ENCODE assay signal across 19 cellular contexts in the genomic region with DNA sequence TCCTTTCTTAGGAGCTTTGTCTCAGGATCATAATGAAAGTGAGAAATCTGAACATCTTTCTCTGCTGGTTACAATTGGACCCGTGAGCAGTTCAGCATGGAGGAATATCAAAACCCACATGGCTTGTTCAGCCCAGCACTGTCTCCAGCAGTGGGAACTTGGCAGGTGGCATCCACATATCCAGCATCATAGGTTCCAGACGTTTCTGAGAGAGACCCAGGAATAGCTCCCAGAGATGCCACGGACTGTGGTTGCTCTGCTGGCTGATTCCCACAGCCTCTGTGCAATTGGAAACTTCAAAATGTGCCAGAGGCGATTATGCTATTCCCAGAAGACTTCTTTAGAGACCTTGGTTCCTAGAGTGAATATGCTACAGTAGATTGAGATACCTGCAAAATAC.
A peak's percentile ranks its signal among the peaks of the same experiment; 100 is the strongest.
DNase-seq lines count a peak whose midpoint lies in the region; ATAC-seq and TF ChIP-seq lines count a peak whose summit lies in the region.
"Had no signal": no experiment of that assay in that cellular context is flagged by ENCODE, and none has a peak within 500 bp of the region (broad histone marks: within the 10 kb centered on the region; RNA-seq: fewer than 3 reads in every experiment).

No MANE protein-coding gene starts in this region.

- intact Hi-C loops in Right ventricle myocardium superior (cut with DNase I) (no loop called here), left cardiac atrium (cut with DNase I) (no loop called here)

- no peaks in the 10 kb centered on the region for H3K9me3 ChIP-seq in thoracic aorta
- H3K9me3 ChIP-seq: HAP-1 had no signal

- H3K27ac ChIP-seq in coronary artery (no peak overlapping the region), thoracic aorta (peak overlapping the region in 1 of 2 donors; percentile 47)
- H3K27ac ChIP-seq: GM23248 had no signal

- no peaks in the 10 kb centered on the region for H3K36me3 ChIP-seq in thoracic aorta
- H3K36me3 ChIP-seq: HAP-1 had no signal

- no peak for DNase-seq in Right ventricle myocardium superior
- no peak for DNase-seq in left cardiac atrium
- DNase-seq in coronary artery (ENCODE audit: low spot score), result no peak
- no peak for DNase-seq in mesothelial cell of epicardium (ENCODE audit: low spot score in 2 of 2, unreplicated experiment in 2 of 2)
- DNase-seq in thoracic aorta (ENCODE audit: low spot score), result no peak
- no peak for DNase-seq in SIG-M5 (lab: John Stamatoyannopoulos, UW)
- no peak for DNase-seq in GM10248 (ENCODE audit: extremely low spot score)
- DNase-seq in GF-D8 (lab: John Stamatoyannopoulos, UW), result no peak
- DNase-seq: 8988T, DMS79 treated with DMSO at 0.1 percent for 48 hours, GM23248, KBM-7, NCI-H1417 treated with DMSO at 0.1 percent for 48 hours, NCI-H187 treated with DMSO at 0.1 percent for 48 hours, NCI-H2227 treated with DMSO at 0.1 percent for 48 hours, NCI-H510A treated with DMSO at 0.1 percent for 48 hours, NCI-H774 had no signal

- peaks cover 49% of the 10 kb centered on the region for H3K4me1 Mint-ChIP-seq in mesothelial cell of epicardium
- H3K4me1 Mint-ChIP-seq: B cell had no signal

- TF ChIP-seq CTCF in coronary artery (IDR thresholded peaks at IDR 0.05), result no peak
- TF ChIP-seq CTCF in mesothelial cell of epicardium (IDR thresholded peaks at IDR 0.05; ENCODE audit: unreplicated experiment), result no peak
- no peak for TF ChIP-seq CTCF in thoracic aorta (IDR thresholded peaks at IDR 0.05)
- TF ChIP-seq CTCF in GM10248 (IDR thresholded peaks at IDR 0.05; ENCODE audit: control extremely low read depth, extremely low read depth, low read depth, missing control alignments), result no peak

- peak overlapping the region; percentile 33 for H3K4me3 ChIP-seq in coronary artery
- peak overlapping the region; percentile 58 for H3K4me3 ChIP-seq in thoracic aorta
- H3K4me3 ChIP-seq: GM23248, HAP-1 had no signal

- H3K4me1 ChIP-seq in thoracic aorta (ENCODE audit: control insufficient read depth in 1 of 2, low read depth in 2 of 2), result peaks cover 16 to 41% of the 10 kb centered on the region in 2 donors

- CTCF ChIA-PET in GM10248 (lab: Yijun Ruan, JAX), result interaction anchor here (0.6 to 1.6 kb wide), 2 partner anchors 11 to 53 kb away, joined by 3 read pairs; no protein-coding TSS in a partner anchor

- H3K36me3 Mint-ChIP-seq in mesothelial cell of epicardium, result peaks cover 6% of the 10 kb centered on the region

- no peaks in the 10 kb centered on the region for H3K27me3 Mint-ChIP-seq in mesothelial cell of epicardium (ENCODE audit: low read depth)
- H3K27me3 Mint-ChIP-seq: B cell had no signal

- no peak overlapping the region for H3K4me3 Mint-ChIP-seq in mesothelial cell of epicardium
- H3K4me3 Mint-ChIP-seq: B cell had no signal

- H3K9me3 Mint-ChIP-seq in mesothelial cell of epicardium, result no peaks in the 10 kb centered on the region

- H3K27me3 ChIP-seq in thoracic aorta (replicated peaks; ENCODE audit: insufficient read depth), result no peaks in the 10 kb centered on the region

- POLR2A ChIA-PET in GM10248 (lab: Yijun Ruan, JAX), result interaction anchor here (0.6 kb wide), 1 partner anchor 146 kb away, joined by 3 read pairs; no protein-coding TSS in a partner anchor

- ATAC-seq in Right ventricle myocardium superior (ENCODE audit: poor library complexity), result peak; percentile 43
- no peak for ATAC-seq in left cardiac atrium
- ATAC-seq in thoracic aorta (ENCODE audit: insufficient number of reproducible peaks, low FRiP score, low read depth), result no peak

- peak overlapping the region; percentile 78 for H3K27ac Mint-ChIP-seq in mesothelial cell of epicardium
- H3K27ac Mint-ChIP-seq: B cell had no signal
